In genomic region chr10:84360634-84361365, GRCh38 we compare ENCODE assay signal across 9 cellular contexts. TPM values are rescaled to one million over a fixed set of nuclear protein-coding genes. Genes with fewer than 3 reads are reported as not detected.
DNase-seq lines count a peak whose midpoint lies in the region; ATAC-seq and TF ChIP-seq lines count a peak whose summit lies in the region.
"Had no signal": no experiment of that assay in that cellular context is flagged by ENCODE, and none has a peak within 500 bp of the region (broad histone marks: within the 10 kb centered on the region; RNA-seq: fewer than 3 reads in every experiment).

No MANE protein-coding gene starts in this region.

- H3K9me3 Mint-ChIP-seq in activated T-cell treated with anti-CD3 and anti-CD28 coated beads, Interleukin-2, amount 50 U/mL, for 4 hours: no peaks in the 10 kb centered on the region

- H3K36me3 Mint-ChIP-seq in activated T-cell treated with anti-CD3 and anti-CD28 coated beads, Interleukin-2, amount 50 U/mL, for 4 hours (ENCODE audit: insufficient read depth): peaks cover 6% of the 10 kb centered on the region

- DNase-seq in activated T-cell treated with anti-CD3 and anti-CD28 coated beads, Interleukin-2, amount 50 U/mL, for 4 hours: no peak
- DNase-seq in activated T-cell treated with anti-CD3 and anti-CD28 coated beads for 4 hours: no peak
- DNase-seq in cerebellar cortex (ENCODE audit: low spot score): peak; percentile 31
- DNase-seq in lower lobe of right lung: no peak
- DNase-seq in transverse colon: no peak
- DNase-seq in SKM-1 (lab: John Stamatoyannopoulos, UW; ENCODE audit: unreplicated experiment): no peak
- DNase-seq in C1 segment of cervical spinal cord (lab: John Stamatoyannopoulos, UW): no peak
- DNase-seq: COR-L47 had no signal

- no peak for TF ChIP-seq POLR2A in transverse colon (IDR thresholded peaks at IDR 0.05)

- no peaks in the 10 kb centered on the region for H3K9me3 ChIP-seq in lower lobe of right lung
- H3K9me3 ChIP-seq in transverse colon: no peaks in the 10 kb centered on the region

- H3K4me1 Mint-ChIP-seq in activated T-cell treated with anti-CD3 and anti-CD28 coated beads, Interleukin-2, amount 50 U/mL, for 4 hours (ENCODE audit: low read depth): peaks cover 80% of the 10 kb centered on the region

- ATAC-seq in activated T-cell treated with anti-CD3 and anti-CD28 coated beads, Interleukin-2, amount 50 U/mL, for 4 hours: no peak
- ATAC-seq in lower lobe of right lung: peak; percentile 37 to 75
- no peak for ATAC-seq in HG03139 (IDR thresholded peaks at IDR 0.05; ENCODE audit: unreplicated experiment)

- intact Hi-C loops in lower lobe of right lung (cut with DNase I): no loop called here
- intact Hi-C loops in transverse colon (cut with DNase I; ENCODE audit: low total_unique reads): no loop called here

- H3K27me3 ChIP-seq in lower lobe of right lung (ENCODE audit: low read depth) (no peaks in the 10 kb centered on the region), transverse colon (no peaks in the 10 kb centered on the region)

- H3K36me3 ChIP-seq in lower lobe of right lung (no peaks in the 10 kb centered on the region), transverse colon (no peaks in the 10 kb centered on the region)

- no peak for TF ChIP-seq EP300 in transverse colon (IDR thresholded peaks at IDR 0.05; ENCODE audit: low read depth)

- H3K27ac ChIP-seq in lower lobe of right lung: peak overlapping the region; percentile 71
- peak overlapping the region; percentile 67 to 73 (median 68) for H3K27ac ChIP-seq in transverse colon

- 22 to 34% methylated on average over 5 to 6 of the region's 6 CpGs for WGBS in transverse colon (ENCODE audit: low coverage in 1 of 2), 2 donors

- peak overlapping the region; percentile 43 for H3K4me3 ChIP-seq in lower lobe of right lung
- H3K4me3 ChIP-seq in transverse colon: peak overlapping the region; percentile 7 to 33 (median 12)

- H3K4me1 ChIP-seq in lower lobe of right lung (peaks cover 51% of the 10 kb centered on the region), transverse colon (peaks cover 6 to 54% (median 24%) of the 10 kb centered on the region in 4 donors)

- no peaks in the 10 kb centered on the region for H3K27me3 Mint-ChIP-seq in activated T-cell treated with anti-CD3 and anti-CD28 coated beads, Interleukin-2, amount 50 U/mL, for 4 hours (ENCODE audit: low read depth)

- TF ChIP-seq CTCF in lower lobe of right lung (IDR thresholded peaks at IDR 0.05): no peak
- TF ChIP-seq CTCF in transverse colon (IDR thresholded peaks at IDR 0.05): no peak

- in situ Hi-C loops in transverse colon (cut with MboI; ENCODE audit: low pct_ligation_motif_present in 1 of 4, low pct_unique_long_range_greater_than_20kb in 1 of 4, low sequenced_read_pairs in 3 of 4): no loop called here

- H3K4me3 Mint-ChIP-seq in activated T-cell treated with anti-CD3 and anti-CD28 coated beads, Interleukin-2, amount 50 U/mL, for 4 hours: peak overlapping the region; percentile 35

RNA-seq across cellular contexts. Expression of gene CCSER2, which starts 32.4 kb away (rescaled TPM):
- total RNA-seq in activated T-cell treated with anti-CD3 and anti-CD28 coated beads, Interleukin-2, amount 50 U/mL, for 4 hours: 10 to 100 TPM; 37.1 to 42.0 (median 40.9) TPM
- total RNA-seq in lower lobe of right lung (66.1 TPM), transverse colon (10 to 100 TPM; 20.9 to 45.6 (median 33.7) TPM)

Comparison
In these comparisons a context has a peak if more than half of its experiments do, and no peak if none do; other contexts are left out.
1. ATAC-seq: peak in lower lobe of right lung (2 of 2); none in activated T-cell treated with anti-CD3 and anti-CD28 coated beads, Interleukin-2, amount 50 U/mL, for 4 hours (0 of 2) and HG03139 (single experiment).